35 cellular contexts compared by ENCODE assay signal in the genomic region with DNA sequence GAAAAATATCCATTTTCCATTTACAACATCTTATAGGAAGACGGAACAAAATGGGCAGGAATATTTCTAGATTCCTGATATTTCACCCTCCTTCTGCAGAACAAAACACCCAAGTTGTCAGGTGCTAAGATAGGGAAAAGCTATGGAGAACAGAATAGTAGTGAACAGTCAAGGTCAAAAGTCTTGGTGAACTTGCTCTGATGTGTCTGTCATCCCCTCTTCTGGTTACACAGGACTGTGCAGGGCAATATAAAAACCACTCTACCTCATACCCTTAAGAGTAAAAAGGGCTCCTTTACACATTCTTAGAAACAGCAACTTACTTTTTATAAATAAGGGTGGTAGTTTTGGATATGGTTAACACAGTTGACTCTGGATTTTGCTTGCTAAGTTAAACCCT. TPM values are rescaled to one million over a fixed set of nuclear protein-coding genes. Genes with fewer than 3 reads are reported as not detected.
"Had no signal": no experiment of that assay in that cellular context is flagged by ENCODE, and none has a peak within 500 bp of the region (broad histone marks: within the 10 kb centered on the region; RNA-seq: fewer than 3 reads in every experiment).

No MANE protein-coding gene starts in this region.

- H3K4me1 ChIP-seq: prostate gland, right lobe of liver, sigmoid colon, spleen, suprapubic skin, testis, tibial artery, transverse colon, upper lobe of right lung, uterus had no signal

- H3K27ac Mint-ChIP-seq: naive thymus-derived CD4-positive, alpha-beta T cell; natural killer cell; nephron progenitor cell; stimulated activated memory B cell treated with anti-CD40 and anti-IgM and Interleukin-4, amounts not matched to agents 10 μg/mL and 1 μg/mL and 100 μg/mL, for 72 hours; stimulated activated naive CD8-positive, alpha-beta T cell treated with anti-CD3 and anti-CD28 coated beads, Interleukin-15, amount 100 ng/mL, for 72 hours; type B pancreatic cell had no signal

- H3K27me3 ChIP-seq: neutrophil, pancreas, right lobe of liver, sigmoid colon, spleen, suprapubic skin, testis, tibial artery, transverse colon, upper lobe of right lung had no signal

- DNase-seq: naive thymus-derived CD4-positive, alpha-beta T cell; natural killer cell; nephron progenitor cell; nucleus accumbens; pancreas; right cardiac atrium; right lobe of liver; sigmoid colon; spleen; stimulated activated CD4-positive, alpha-beta T cell treated with anti-CD3 and anti-CD28 coated beads, Interleukin-12 subunit alpha, Interleukin-12 subunit beta, amount 100 ng/mL, for 4 hours; stimulated activated CD4-positive, alpha-beta T cell treated with anti-CD3 and anti-CD28 coated beads, Interleukin-1b, Interleukin-23, amount 100 ng/mL, for 48 hours; stimulated activated CD4-positive, alpha-beta T cell treated with anti-CD3 and anti-CD28 coated beads, Interleukin-4, amount 100 ng/mL, for 1 hour; stimulated activated CD4-positive, alpha-beta T cell treated with anti-CD3 and anti-CD28 coated beads, Interleukin-4, amount 100 ng/mL, for 4 hours; stimulated activated CD8-positive, alpha-beta memory T cell treated with anti-CD3 and anti-CD28 coated beads, Interleukin-4, amount 100 ng/mL, for 48 hours; stimulated activated naive CD4-positive, alpha-beta T cell; stimulated activated naive CD8-positive, alpha-beta T cell treated with anti-CD3 and anti-CD28 coated beads, Interleukin-15, amount 100 ng/mL, for 72 hours; stimulated activated naive CD8-positive, alpha-beta T cell treated with anti-CD3 and anti-CD28 coated beads, Interleukin-15, Interleukin-2, amounts not matched to agents 100 U/mL and 50 U/mL, for 24 hours; substantia nigra; testis; tibial artery; transverse colon; upper lobe of right lung; uterus had no signal

- H3K36me3 ChIP-seq: neutrophil, pancreas, prostate gland, right lobe of liver, sigmoid colon, spleen, suprapubic skin, tibial artery, transverse colon, upper lobe of right lung, uterus had no signal

- H3K36me3 Mint-ChIP-seq: naive thymus-derived CD4-positive, alpha-beta T cell; natural killer cell; stimulated activated memory B cell treated with anti-CD40 and anti-IgM and Interleukin-4, amounts not matched to agents 10 μg/mL and 1 μg/mL and 100 μg/mL, for 72 hours; type B pancreatic cell had no signal

- H3K9me3 ChIP-seq: neutrophil, pancreas, prostate gland, right lobe of liver, sigmoid colon, spleen, suprapubic skin, testis, tibial artery, transverse colon, upper lobe of right lung, uterus had no signal

- H3K4me3 Mint-ChIP-seq: naive thymus-derived CD4-positive, alpha-beta T cell; natural killer cell; nephron progenitor cell; neural crest cell; stimulated activated memory B cell treated with anti-CD40 and anti-IgM and Interleukin-4, amounts not matched to agents 10 μg/mL and 1 μg/mL and 100 μg/mL, for 72 hours; stimulated activated naive CD8-positive, alpha-beta T cell treated with anti-CD3 and anti-CD28 coated beads, Interleukin-15, amount 100 ng/mL, for 72 hours; type B pancreatic cell had no signal

- H3K4me1 Mint-ChIP-seq: naive thymus-derived CD4-positive, alpha-beta T cell; natural killer cell; nephron progenitor cell; neural crest cell; stimulated activated memory B cell treated with anti-CD40 and anti-IgM and Interleukin-4, amounts not matched to agents 10 μg/mL and 1 μg/mL and 100 μg/mL, for 72 hours; stimulated activated naive CD8-positive, alpha-beta T cell treated with anti-CD3 and anti-CD28 coated beads, Interleukin-15, amount 100 ng/mL, for 72 hours had no signal

- H3K4me3 ChIP-seq: pancreas, prostate gland, right lobe of liver, sigmoid colon, skin epidermis, smooth muscle cell, spleen, suprapubic skin, testis, tibial artery, transverse colon, upper lobe of right lung, uterus had no signal

- H3K9me3 Mint-ChIP-seq: naive thymus-derived CD4-positive, alpha-beta T cell; natural killer cell; nephron progenitor cell; neural crest cell; stimulated activated memory B cell treated with anti-CD40 and anti-IgM and Interleukin-4, amounts not matched to agents 10 μg/mL and 1 μg/mL and 100 μg/mL, for 72 hours; stimulated activated naive CD8-positive, alpha-beta T cell treated with anti-CD3 and anti-CD28 coated beads, Interleukin-15, amount 100 ng/mL, for 72 hours; type B pancreatic cell had no signal

- H3K27me3 Mint-ChIP-seq: stimulated activated memory B cell treated with anti-CD40 and anti-IgM and Interleukin-4, amounts not matched to agents 10 μg/mL and 1 μg/mL and 100 μg/mL, for 72 hours; stimulated activated naive CD8-positive, alpha-beta T cell treated with anti-CD3 and anti-CD28 coated beads, Interleukin-15, amount 100 ng/mL, for 72 hours; type B pancreatic cell had no signal

- H3K27ac ChIP-seq: neutrophil, pancreas, prostate gland, right lobe of liver, sigmoid colon, skin epidermis, spleen, suprapubic skin, testis, tibial artery, transverse colon, upper lobe of right lung, uterus had no signal

- ATAC-seq: naive thymus-derived CD4-positive, alpha-beta T cell; natural killer cell; pancreas; right cardiac atrium; right lobe of liver; stimulated activated memory B cell treated with anti-CD40 and anti-IgM and Interleukin-4, amounts not matched to agents 10 μg/mL and 1 μg/mL and 100 μg/mL, for 72 hours; stimulated activated naive CD8-positive, alpha-beta T cell treated with anti-CD3 and anti-CD28 coated beads, Interleukin-15, amount 100 ng/mL, for 72 hours; stimulated activated naive CD8-positive, alpha-beta T cell treated with anti-CD3 and anti-CD28 coated beads, Interleukin-15, Interleukin-2, amounts not matched to agents 100 U/mL and 50 U/mL, for 24 hours; upper lobe of right lung had no signal

RNA-seq across cellular contexts. Expression of a gene that starts 4.4 kb away (rescaled TPM):
- total RNA-seq: naive thymus-derived CD4-positive, alpha-beta T cell; natural killer cell; neural crest cell; omental fat pad; osteocyte; pancreas; posterior vena cava; renal cortical epithelial cell; sigmoid colon; smooth muscle cell; spleen; suprapubic skin; testis; upper lobe of right lung had no signal
